Comparison of ENCODE assay signal across 18 cellular contexts in the genomic region with DNA sequence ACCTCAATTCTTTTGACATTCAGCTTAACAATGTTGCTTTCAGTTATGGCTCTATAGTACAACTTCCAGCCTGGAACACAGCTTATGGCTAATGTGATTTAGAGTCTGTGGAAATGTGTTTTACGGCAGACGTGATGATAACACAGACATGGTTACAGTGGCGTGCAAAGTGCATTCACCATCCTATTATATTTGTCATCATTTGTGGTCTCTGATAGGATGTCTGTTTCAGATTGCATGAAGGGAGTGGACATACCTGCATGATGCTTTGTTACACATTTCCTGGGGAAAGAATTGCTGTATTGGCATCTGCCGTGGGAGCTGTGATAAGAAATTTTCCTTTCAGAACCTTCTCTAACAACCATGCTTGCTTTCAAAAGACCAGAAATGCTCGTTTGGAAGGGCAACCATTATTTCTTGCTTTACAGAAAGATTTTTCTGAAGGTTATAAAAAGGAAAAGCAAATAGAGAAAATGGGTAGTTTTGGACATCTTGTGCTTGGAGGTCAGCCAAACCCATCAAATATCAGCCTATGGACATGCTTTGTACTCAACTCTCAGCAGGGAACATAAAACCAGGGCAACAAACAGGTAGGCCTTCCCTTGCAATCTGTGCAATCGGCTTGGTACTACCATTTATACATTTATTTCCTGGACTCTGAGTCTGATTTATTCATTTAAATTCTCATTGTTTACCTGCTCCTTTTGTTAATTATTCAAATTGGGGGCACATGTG.
A peak's percentile ranks its signal among the peaks of the same experiment; 100 is the strongest.
DNase-seq lines count a peak whose midpoint lies in the region; TF ChIP-seq lines count a peak whose summit lies in the region.
"Had no signal": no experiment of that assay in that cellular context is flagged by ENCODE, and none has a peak within 500 bp of the region (broad histone marks: within the 10 kb centered on the region; RNA-seq: fewer than 3 reads in every experiment).

No MANE protein-coding gene starts in this region.

- no peaks in the 10 kb centered on the region for H3F3A ChIP-seq in MM.1S (ENCODE audit: insufficient read depth, low read length)

- no peak overlapping the region for H2AFZ ChIP-seq in MM.1S (ENCODE audit: low read length)
- H2AFZ ChIP-seq: GM23338 had no signal

- H3K27ac ChIP-seq in MM.1S (ENCODE audit: low read length) (no peak overlapping the region), esophagus squamous epithelium (no peak overlapping the region)
- H3K27ac ChIP-seq: C4-2B had no signal

- no peaks in the 10 kb centered on the region for H3K79me2 ChIP-seq in MM.1S (ENCODE audit: low read length)

- WGBS in esophagus squamous epithelium, 2 donors, result 60 to 80% methylated on average over 6 of the region's 6 CpGs

- intact Hi-C loops in esophagus squamous epithelium (cut with DNase I), result no loop called here

- no peaks in the 10 kb centered on the region; the same call in 1 of the 2 replicates for H3K9me2 ChIP-seq in MM.1S (replicated peaks; ENCODE audit: insufficient read depth, low read length)

- TF ChIP-seq CTCF in MM.1S (IDR thresholded peaks at IDR 0.05; ENCODE audit: low read length), result no peak
- no peak for TF ChIP-seq CTCF in esophagus squamous epithelium (IDR thresholded peaks at IDR 0.05)

- H3K9ac ChIP-seq in MM.1S (ENCODE audit: low read length), result no peak overlapping the region

- H3K4me3 ChIP-seq in MM.1S (ENCODE audit: low read length), result no peak overlapping the region
- H3K4me3 ChIP-seq in esophagus squamous epithelium, result no peak overlapping the region
- H3K4me3 ChIP-seq: GM23338, MG63 had no signal

- no peaks in the 10 kb centered on the region for H3K4me1 ChIP-seq in MM.1S (ENCODE audit: low read length)
- H3K4me1 ChIP-seq in esophagus squamous epithelium, result no peaks in the 10 kb centered on the region

- DNase-seq in NCI-H1092 treated with DMSO at 0.1 percent for 48 hours (lab: John Stamatoyannopoulos, UW), result peak; percentile 5
- no peak for DNase-seq in NCI-H1092 (lab: John Stamatoyannopoulos, UW)
- DNase-seq in HT1080 (ENCODE audit: low read depth), result peak; percentile 18
- DNase-seq in NCI-H69 (lab: John Stamatoyannopoulos, UW), result peak; percentile 83
- peak; percentile 30 for DNase-seq in cerebellum (ENCODE audit: low spot score)
- no peak for DNase-seq in MM.1S
- DNase-seq in esophagus squamous epithelium (lab: John Stamatoyannopoulos, UW), result no peak
- no peak for DNase-seq in D341Med (ENCODE audit: low spot score)
- DNase-seq: 8988T, DMS53, KBM-7, MG63, NCI-H1417 treated with DMSO at 0.1 percent for 48 hours, NCI-H2107, NCI-H446, OCI-M1 had no signal

- H3K9me3 ChIP-seq in MM.1S (replicated peaks; ENCODE audit: insufficient read depth, low read length) (no peaks in the 10 kb centered on the region), esophagus squamous epithelium (no peaks in the 10 kb centered on the region)
- H3K9me3 ChIP-seq: MG63 had no signal

- H3K4me2 ChIP-seq in MM.1S (ENCODE audit: low read depth, low read length), result no peak overlapping the region
- H3K4me2 ChIP-seq: GM23338 had no signal

- TF ChIP-seq POLR2A in esophagus squamous epithelium (IDR thresholded peaks at IDR 0.05), result no peak

- H4K20me1 ChIP-seq in MM.1S (ENCODE audit: insufficient read depth, low read length), result no peaks in the 10 kb centered on the region

- no peaks in the 10 kb centered on the region for H3K27me3 ChIP-seq in MM.1S (replicated peaks; ENCODE audit: insufficient read depth, low read length)
- no peaks in the 10 kb centered on the region for H3K27me3 ChIP-seq in esophagus squamous epithelium
- H3K27me3 ChIP-seq: MG63 had no signal

- H3K36me3 ChIP-seq in MM.1S (replicated peaks; ENCODE audit: insufficient read depth, low read length), result no peaks in the 10 kb centered on the region
- H3K36me3 ChIP-seq in esophagus squamous epithelium, result no peaks in the 10 kb centered on the region
- H3K36me3 ChIP-seq: MG63 had no signal

Comparison
In these comparisons a context has a peak if more than half of its experiments do, and no peak if none do; other contexts are left out.
1. DNase-seq: peak in NCI-H1092 treated with DMSO at 0.1 percent for 48 hours (single experiment), HT1080 (single experiment), NCI-H69 (single experiment) and cerebellum (single experiment); none in NCI-H1092 (single experiment), MM.1S (single experiment), esophagus squamous epithelium (single experiment) and D341Med (single experiment).